ENCODE assay signal across 23 cellular contexts in the genomic region with DNA sequence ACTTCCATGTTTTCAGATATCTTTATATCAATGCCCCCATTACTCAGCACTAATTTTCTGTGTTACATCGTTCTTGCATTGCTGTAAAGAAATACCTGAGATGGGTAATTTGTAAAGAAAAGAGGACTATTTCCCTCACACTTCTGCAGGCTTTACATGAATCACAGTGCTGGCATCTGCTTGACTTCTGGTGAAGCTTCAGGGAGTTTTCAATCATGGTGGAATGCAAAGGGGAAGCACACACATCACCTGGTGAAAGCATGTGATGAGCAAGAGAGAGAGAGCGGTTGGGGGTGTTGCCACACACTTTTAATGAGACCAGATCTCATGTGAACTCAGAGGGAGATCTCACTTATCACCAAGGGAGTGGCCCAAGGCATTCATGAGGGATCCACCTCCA.
"Had no signal": no experiment of that assay in that cellular context is flagged by ENCODE, and none has a peak within 500 bp of the region (broad histone marks: within the 10 kb centered on the region; RNA-seq: fewer than 3 reads in every experiment).

No MANE protein-coding gene starts in this region.

- H3K36me3 ChIP-seq: colonic mucosa, esophagus muscularis mucosa, esophagus squamous epithelium, gastrocnemius medialis, gastroesophageal sphincter, heart left ventricle, heart right ventricle had no signal

- H2AFZ ChIP-seq: hepatocyte had no signal

- H3K27me3 ChIP-seq: dorsolateral prefrontal cortex, esophagus muscularis mucosa, esophagus squamous epithelium, foreskin keratinocyte, gastrocnemius medialis, gastroesophageal sphincter, heart left ventricle, heart right ventricle, hepatocyte had no signal

- H3K27ac ChIP-seq: colonic mucosa, coronary artery, dorsolateral prefrontal cortex, epithelial cell of prostate, esophagus muscularis mucosa, esophagus squamous epithelium, foreskin keratinocyte, gastrocnemius medialis, gastroesophageal sphincter, heart left ventricle, heart right ventricle, hepatocyte had no signal

- H3K79me2 ChIP-seq: hepatocyte had no signal

- H3K4me1 ChIP-seq: colonic mucosa, esophagus muscularis mucosa, esophagus squamous epithelium, foreskin keratinocyte, gastrocnemius medialis, gastroesophageal sphincter, heart left ventricle, heart right ventricle had no signal

- H3K4me2 ChIP-seq: hepatocyte had no signal

- H3K9me3 ChIP-seq: colonic mucosa, gastrocnemius medialis had no signal

- DNase-seq: colonic mucosa; cortex of kidney; dermis blood vessel endothelial cell; dorsolateral prefrontal cortex; effector CD4-positive, alpha-beta T cell; effector CD8-positive, alpha-beta T cell; effector memory CD4-positive, alpha-beta T cell; effector memory CD8-positive, alpha-beta T cell; endodermal cell; erythroblast; esophagus squamous epithelium; foreskin melanocyte; gastrocnemius medialis; glutamatergic neuron; head of caudate nucleus; heart left ventricle; heart right ventricle had no signal

- H3K4me3 ChIP-seq: colonic mucosa, coronary artery, dorsolateral prefrontal cortex, esophagus muscularis mucosa, esophagus squamous epithelium, gastrocnemius medialis, gastroesophageal sphincter, heart left ventricle, heart right ventricle, hepatocyte had no signal
